Comparison of ENCODE assay signal across 20 cellular contexts in the genomic region with DNA sequence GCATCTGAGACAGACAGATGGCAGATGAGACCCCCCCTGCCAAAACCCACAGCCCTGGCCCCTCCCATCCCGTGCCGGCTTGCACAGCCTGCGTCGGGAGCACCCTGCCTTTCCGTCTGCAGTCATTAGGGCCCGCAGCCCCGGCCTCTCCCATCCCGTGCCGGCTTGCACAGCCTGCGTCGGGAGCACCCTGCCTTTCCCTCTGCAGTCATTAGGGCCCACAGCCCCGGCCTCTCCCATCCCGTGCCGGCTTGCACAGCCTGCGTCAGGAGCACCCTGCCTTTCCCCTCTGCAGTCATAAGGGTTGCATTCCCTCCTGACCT.
"Had no signal": no experiment of that assay in that cellular context is flagged by ENCODE, and none has a peak within 500 bp of the region (broad histone marks: within the 10 kb centered on the region; RNA-seq: fewer than 3 reads in every experiment).

No MANE protein-coding gene starts in this region.

- H3K9me3 ChIP-seq: gastrocnemius medialis, psoas muscle, right lobe of liver, suprapubic skin, thyroid gland, upper lobe of left lung, vagina had no signal

- H3K27me3 ChIP-seq: dorsolateral prefrontal cortex, gastrocnemius medialis, heart right ventricle, right lobe of liver, suprapubic skin, thyroid gland, upper lobe of left lung, vagina had no signal

- H3K27ac ChIP-seq: dorsolateral prefrontal cortex, gastrocnemius medialis, left ventricle myocardium inferior, psoas muscle, right lobe of liver, skin epidermis, suprapubic skin, thyroid gland, upper lobe of left lung, vagina had no signal

- H3K27ac Mint-ChIP-seq: nephron progenitor cell had no signal

- H3K4me1 ChIP-seq: gastrocnemius medialis, psoas muscle, right lobe of liver, suprapubic skin, thyroid gland, upper lobe of left lung, vagina had no signal

- H3K4me1 Mint-ChIP-seq: nephron progenitor cell had no signal

- H3K4me3 ChIP-seq: dorsolateral prefrontal cortex, gastrocnemius medialis, heart right ventricle, left ventricle myocardium inferior, psoas muscle, right lobe of liver, skin epidermis, suprapubic skin, thyroid gland, upper lobe of left lung, vagina had no signal

- H3K27me3 Mint-ChIP-seq: naive thymus-derived CD4-positive, alpha-beta T cell had no signal

- H3K9me3 Mint-ChIP-seq: nephron progenitor cell had no signal

- H3K4me3 Mint-ChIP-seq: naive thymus-derived CD4-positive, alpha-beta T cell; nephron progenitor cell had no signal

- DNase-seq: cortex of kidney; effector CD8-positive, alpha-beta T cell; gastrocnemius medialis; heart right ventricle; hypothalamus; left ventricle myocardium inferior; mammary epithelial cell; naive thymus-derived CD4-positive, alpha-beta T cell; nephron progenitor cell; psoas muscle; retina; right lobe of liver; stimulated activated CD4-positive, alpha-beta T cell treated with anti-CD3 and anti-CD28 coated beads, Interleukin-12 subunit alpha, Interleukin-12 subunit beta, amount 100 ng/mL, for 4 hours; stimulated activated naive CD8-positive, alpha-beta T cell treated with anti-CD3 and anti-CD28 coated beads, Interleukin-15, Interleukin-2, amounts not matched to agents 100 U/mL and 50 U/mL, for 24 hours; thyroid gland had no signal

- ATAC-seq: gastrocnemius medialis; naive thymus-derived CD4-positive, alpha-beta T cell; psoas muscle; stimulated activated naive CD8-positive, alpha-beta T cell treated with anti-CD3 and anti-CD28 coated beads, Interleukin-15, Interleukin-2, amounts not matched to agents 100 U/mL and 50 U/mL, for 24 hours had no signal
